25 cellular contexts compared by ENCODE assay signal in genomic region chr3:5296362-5296761, GRCh38.
"Had no signal": no experiment of that assay in that cellular context is flagged by ENCODE, and none has a peak within 500 bp of the region (broad histone marks: within the 10 kb centered on the region; RNA-seq: fewer than 3 reads in every experiment).

No MANE protein-coding gene starts in this region.

- H3K9me3 ChIP-seq: ascending aorta, body of pancreas, SJCRH30, SK-N-SH had no signal

- H3K4me1 Mint-ChIP-seq: activated naive CD4-positive, alpha-beta T cell treated with anti-CD3 and anti-CD28 coated beads, Interleukin-2, amount 50 U/mL, for 24 hours; activated naive CD8-positive, alpha-beta T cell treated with anti-CD3 and anti-CD28 coated beads, Interleukin-2, amount 50 U/mL, for 24 hours had no signal

- H3K27ac Mint-ChIP-seq: activated CD8-positive, alpha-beta memory T cell treated with anti-CD3 and anti-CD28 coated beads, Interleukin-2, amount 10 ng/mL, durations not matched to agents 7 days and 5 days; activated naive CD4-positive, alpha-beta T cell treated with anti-CD3 and anti-CD28 coated beads, Interleukin-2, amount 50 U/mL, for 24 hours; activated naive CD8-positive, alpha-beta T cell treated with anti-CD3 and anti-CD28 coated beads, Interleukin-2, amount 50 U/mL, for 24 hours; activated T-cell treated with anti-CD3 and anti-CD28 coated beads, Interleukin-2, amount 50 U/mL, for 24 hours had no signal

- H3K27me3 ChIP-seq: ascending aorta, body of pancreas, SJCRH30 had no signal

- DNase-seq: activated CD4-positive, alpha-beta T cell treated with anti-CD3 and anti-CD28 coated beads, Interleukin-2, amount 50 U/mL, for 1 hour; activated CD4-positive, CD25-positive, alpha-beta regulatory T cell; activated CD8-positive, alpha-beta memory T cell treated with anti-CD3 and anti-CD28 coated beads, Interleukin-2, amount 10 ng/mL, durations not matched to agents 7 days and 5 days; activated naive CD8-positive, alpha-beta T cell treated with anti-CD3 and anti-CD28 coated beads, Interleukin-2, amount 50 U/mL, for 24 hours; activated T-cell treated with anti-CD3 and anti-CD28 coated beads, Interleukin-2, amount 50 U/mL, for 24 hours; amniotic stem cell; body of pancreas; KG1; NCI-H1092; NCI-H1417; NCI-H1930; NCI-H2171 treated with DMSO at 0.1 percent for 48 hours; NCI-H226; NK-92 treated with Interleukin-12 subunit alpha and Interleukin-12 subunit beta, amount 100 ng/mL, for 24 hours; OCI-M1; Right ventricle myocardium superior; RPMI8226; SJCRH30; SK-N-SH; T-helper 1 cell had no signal

- H3K9me3 Mint-ChIP-seq: activated T-cell treated with anti-CD3 and anti-CD28 coated beads, Interleukin-2, amount 50 U/mL, for 24 hours; central memory CD8-positive, alpha-beta T cell had no signal

- H3K9ac ChIP-seq: SK-N-SH had no signal

- ATAC-seq: activated CD8-positive, alpha-beta memory T cell treated with anti-CD3 and anti-CD28 coated beads, Interleukin-2, amount 10 ng/mL, durations not matched to agents 7 days and 5 days; activated naive CD8-positive, alpha-beta T cell treated with anti-CD3 and anti-CD28 coated beads, Interleukin-2, amount 50 U/mL, for 24 hours; body of pancreas; Panc1 had no signal

- H3K27me3 Mint-ChIP-seq: central memory CD8-positive, alpha-beta T cell had no signal

- H3K36me3 ChIP-seq: ascending aorta, SJCRH30 had no signal

- H3K4me2 ChIP-seq: SK-N-SH had no signal

- H3K4me1 ChIP-seq: ascending aorta, body of pancreas, SJCRH30 had no signal

- H3K4me3 ChIP-seq: ascending aorta, body of pancreas, SJCRH30 had no signal

- H3K36me3 Mint-ChIP-seq: activated CD8-positive, alpha-beta memory T cell treated with anti-CD3 and anti-CD28 coated beads, Interleukin-2, amount 10 ng/mL, durations not matched to agents 7 days and 5 days; activated naive CD4-positive, alpha-beta T cell treated with anti-CD3 and anti-CD28 coated beads, Interleukin-2, amount 50 U/mL, for 24 hours had no signal

- H3K27ac ChIP-seq: ascending aorta, body of pancreas, SJCRH30, VCaP had no signal

- H3K4me3 Mint-ChIP-seq: activated CD8-positive, alpha-beta memory T cell treated with anti-CD3 and anti-CD28 coated beads, Interleukin-2, amount 10 ng/mL, durations not matched to agents 7 days and 5 days; activated naive CD4-positive, alpha-beta T cell treated with anti-CD3 and anti-CD28 coated beads, Interleukin-2, amount 50 U/mL, for 24 hours; activated naive CD8-positive, alpha-beta T cell treated with anti-CD3 and anti-CD28 coated beads, Interleukin-2, amount 50 U/mL, for 24 hours; activated T-cell treated with anti-CD3 and anti-CD28 coated beads, Interleukin-2, amount 50 U/mL, for 24 hours; central memory CD8-positive, alpha-beta T cell had no signal
